In genomic region chr5:151026674-151027073, GRCh38 we compare ENCODE assay signal across 1 cellular context.
TF ChIP-seq lines count a peak whose summit lies in the region.

No MANE protein-coding gene starts in this region.

TF ChIP-seq in HepG2, 621 proteins besides CTCF, POLR2A, EP300 and RAD21:
- TF ChIP-seq ZC3H13 (CRISPR knock-in tag; IDR thresholded peaks at IDR 0.05) (0 out of 2 replicates have a peak, but pooled peaks have one; percentile 22), DZIP1 (CRISPR knock-in tag; IDR thresholded peaks at IDR 0.05) (no peak)
